Comparison of ENCODE assay signal across 25 cellular contexts in the genomic region with DNA sequence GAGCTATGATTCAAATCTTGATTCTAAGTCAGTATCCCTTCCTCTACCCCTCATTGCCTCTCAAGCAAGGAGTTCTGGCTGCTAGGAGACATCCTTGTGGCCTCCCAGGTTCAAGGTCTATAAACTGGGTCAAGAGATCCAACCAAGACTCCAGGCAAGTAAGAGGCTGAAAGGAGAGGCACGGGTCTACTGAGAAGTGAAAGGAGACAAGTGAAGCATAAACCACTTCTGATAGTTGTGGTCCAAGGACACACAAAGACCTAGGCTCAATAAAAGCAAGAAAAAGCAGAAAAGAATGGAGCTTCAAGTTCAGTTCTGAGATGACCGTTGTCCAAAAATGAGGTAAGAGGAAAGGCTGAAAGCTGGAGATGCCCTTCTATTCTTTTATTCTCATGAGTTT. TPM values are rescaled to one million over a fixed set of nuclear protein-coding genes. Genes with fewer than 3 reads are reported as not detected.
A peak's percentile ranks its signal among the peaks of the same experiment; 100 is the strongest.
DNase-seq lines count a peak whose midpoint lies in the region; ATAC-seq, FAIRE-seq and TF ChIP-seq lines count a peak whose summit lies in the region.
"Had no signal": no experiment of that assay in that cellular context is flagged by ENCODE, and none has a peak within 500 bp of the region (broad histone marks: within the 10 kb centered on the region; RNA-seq: fewer than 3 reads in every experiment).

No MANE protein-coding gene starts in this region.

- TF ChIP-seq POLR2A in GM12892 (IDR thresholded peaks at IDR 0.05; ENCODE audit: low read depth, low read length), result no peak
- TF ChIP-seq POLR2A in transverse colon (IDR thresholded peaks at IDR 0.05), result no peak

- DNase-seq in GM12892 (ENCODE audit: insufficient read length) (no peak), immature natural killer cell (no peak), transverse colon (no peak)
- DNase-seq in stimulated activated naive B cell treated with anti-CD40 and anti-IgM and Interleukin-4, amounts not matched to agents 10 μg/mL and 1 μg/mL and 100 μg/mL, for 72 hours, result no peak
- no peak for DNase-seq in stimulated activated CD4-positive, alpha-beta T cell treated with anti-CD3 and anti-CD28 coated beads, Interleukin-15, amount 100 ng/mL, for 24 hours
- DNase-seq: activated B cell treated with CpG ODN at 0.5 μM for 24 hours; activated T-cell treated with anti-CD3 and anti-CD28 coated beads, Interleukin-2, amount 50 U/mL, for 4 hours; glutamatergic neuron; NCI-H1048; NCI-H1694 treated with DMSO at 0.1 percent for 48 hours; NCI-H446; occipital lobe; OCI-M1; stimulated activated CD4-positive, alpha-beta T cell treated with anti-CD3 and anti-CD28 coated beads, Interleukin-4, amount 100 ng/mL, for 1 hour; trophoblast cell had no signal

- no peak overlapping the region for H3K4me3 Mint-ChIP-seq in stimulated activated naive B cell treated with anti-CD40 and anti-IgM and Interleukin-4, amounts not matched to agents 10 μg/mL and 1 μg/mL and 100 μg/mL, for 72 hours
- no peak overlapping the region for H3K4me3 Mint-ChIP-seq in immature natural killer cell
- H3K4me3 Mint-ChIP-seq: activated B cell treated with CpG ODN at 0.5 μM for 24 hours; activated T-cell treated with anti-CD3 and anti-CD28 coated beads, Interleukin-2, amount 50 U/mL, for 4 hours; central memory CD8-positive, alpha-beta T cell; dendritic cell treated with granulocyte-macrophage colony-stimulating factor and Interleukin-4, amounts not matched to agents 40 ng/mL and 50 ng/mL, for 4 days; natural killer cell treated with Interleukin-12 subunit alpha and Interleukin-12 subunit beta and Interleukin-15 and Interleukin-18, amount 100 ng/mL, for 72 hours had no signal

- intact Hi-C loops in transverse colon (cut with DNase I; ENCODE audit: low total_unique reads), result no loop called here

- H3K9me3 ChIP-seq in transverse colon, result no peaks in the 10 kb centered on the region
- H3K9me3 ChIP-seq: prostate gland had no signal

- peak; percentile 70 for FAIRE-seq in GM12892 (lab: Jason Lieb, UNC)

- no peak for TF ChIP-seq EP300 in transverse colon (IDR thresholded peaks at IDR 0.05; ENCODE audit: low read depth)

- H3K36me3 ChIP-seq in transverse colon, result no peaks in the 10 kb centered on the region
- H3K36me3 ChIP-seq: prostate gland had no signal

- H3K36me3 Mint-ChIP-seq in stimulated activated naive B cell treated with anti-CD40 and anti-IgM and Interleukin-4, amounts not matched to agents 10 μg/mL and 1 μg/mL and 100 μg/mL, for 72 hours, result no peaks in the 10 kb centered on the region
- no peaks in the 10 kb centered on the region for H3K36me3 Mint-ChIP-seq in immature natural killer cell
- H3K36me3 Mint-ChIP-seq: natural killer cell treated with Interleukin-12 subunit alpha and Interleukin-12 subunit beta and Interleukin-15 and Interleukin-18, amount 100 ng/mL, for 72 hours had no signal

- peaks cover 7 to 10% of the 10 kb centered on the region in 2 donors for H3K4me1 Mint-ChIP-seq in stimulated activated naive B cell treated with anti-CD40 and anti-IgM and Interleukin-4, amounts not matched to agents 10 μg/mL and 1 μg/mL and 100 μg/mL, for 72 hours
- H3K4me1 Mint-ChIP-seq in immature natural killer cell, result peaks cover 0 to 5% of the 10 kb centered on the region in 2 donors
- H3K4me1 Mint-ChIP-seq: central memory CD8-positive, alpha-beta T cell had no signal

- no peaks in the 10 kb centered on the region for H3K27me3 ChIP-seq in transverse colon

- no peak for TF ChIP-seq CTCF in transverse colon (IDR thresholded peaks at IDR 0.05)

- no peak overlapping the region for H3K27ac ChIP-seq in transverse colon
- H3K27ac ChIP-seq: C4-2B, prostate gland, SK-N-MC had no signal

- H3K4me3 ChIP-seq in transverse colon, result no peak overlapping the region
- H3K4me3 ChIP-seq: prostate gland, SK-N-MC had no signal

- no peaks in the 10 kb centered on the region for H3K9me3 Mint-ChIP-seq in stimulated activated naive B cell treated with anti-CD40 and anti-IgM and Interleukin-4, amounts not matched to agents 10 μg/mL and 1 μg/mL and 100 μg/mL, for 72 hours
- no peaks in the 10 kb centered on the region for H3K9me3 Mint-ChIP-seq in immature natural killer cell
- H3K9me3 Mint-ChIP-seq: activated B cell treated with CpG ODN at 0.5 μM for 24 hours; activated T-cell treated with anti-CD3 and anti-CD28 coated beads, Interleukin-2, amount 50 U/mL, for 4 hours; central memory CD8-positive, alpha-beta T cell; dendritic cell treated with granulocyte-macrophage colony-stimulating factor and Interleukin-4, amounts not matched to agents 40 ng/mL and 50 ng/mL, for 4 days; natural killer cell treated with Interleukin-12 subunit alpha and Interleukin-12 subunit beta and Interleukin-15 and Interleukin-18, amount 100 ng/mL, for 72 hours had no signal

- H3K27ac Mint-ChIP-seq in stimulated activated naive B cell treated with anti-CD40 and anti-IgM and Interleukin-4, amounts not matched to agents 10 μg/mL and 1 μg/mL and 100 μg/mL, for 72 hours, result peak overlapping the region; percentile 32
- H3K27ac Mint-ChIP-seq in immature natural killer cell, result peak overlapping the region in 1 of 6 donors; percentile 18
- H3K27ac Mint-ChIP-seq: activated B cell treated with CpG ODN at 0.5 μM for 24 hours; dendritic cell treated with granulocyte-macrophage colony-stimulating factor and Interleukin-4, amounts not matched to agents 40 ng/mL and 50 ng/mL, for 4 days; natural killer cell treated with Interleukin-12 subunit alpha and Interleukin-12 subunit beta and Interleukin-15 and Interleukin-18, amount 100 ng/mL, for 72 hours had no signal

- WGBS in transverse colon (ENCODE audit: low coverage in 1 of 2), 2 donors, result 75 to 100% methylated on average over 1 to 2 of the region's 2 CpGs

- in situ Hi-C loops in transverse colon (cut with MboI; ENCODE audit: low pct_ligation_motif_present in 1 of 4, low pct_unique_long_range_greater_than_20kb in 1 of 4, low sequenced_read_pairs in 3 of 4), result no loop called here

- peaks cover 0 to 4% (median 0%) of the 10 kb centered on the region in 4 donors for H3K4me1 ChIP-seq in transverse colon
- H3K4me1 ChIP-seq: prostate gland had no signal

- ATAC-seq in GM21423 (IDR thresholded peaks at IDR 0.05; ENCODE audit: unreplicated experiment), result peak; percentile 63
- peak; percentile 69 for ATAC-seq in HG03565 (IDR thresholded peaks at IDR 0.05; ENCODE audit: unreplicated experiment)
- ATAC-seq in stimulated activated naive B cell treated with anti-CD40 and anti-IgM and Interleukin-4, amounts not matched to agents 10 μg/mL and 1 μg/mL and 100 μg/mL, for 72 hours (replicated peaks), result peak; percentile 78 to 81
- ATAC-seq: activated T-cell treated with anti-CD3 and anti-CD28 coated beads, Interleukin-2, amount 50 U/mL, for 4 hours; left lobe of liver; natural killer cell treated with Interleukin-12 subunit alpha and Interleukin-12 subunit beta and Interleukin-15 and Interleukin-18, amount 100 ng/mL, for 72 hours; sciatic nerve had no signal

- no peaks in the 10 kb centered on the region for H3K27me3 Mint-ChIP-seq in stimulated activated naive B cell treated with anti-CD40 and anti-IgM and Interleukin-4, amounts not matched to agents 10 μg/mL and 1 μg/mL and 100 μg/mL, for 72 hours
- peaks cover 0 to 3% (median 0%) of the 10 kb centered on the region in 3 donors for H3K27me3 Mint-ChIP-seq in immature natural killer cell (ENCODE audit: low read depth in 3 of 3)
- H3K27me3 Mint-ChIP-seq: central memory CD8-positive, alpha-beta T cell; dendritic cell treated with granulocyte-macrophage colony-stimulating factor and Interleukin-4, amounts not matched to agents 40 ng/mL and 50 ng/mL, for 4 days; natural killer cell treated with Interleukin-12 subunit alpha and Interleukin-12 subunit beta and Interleukin-15 and Interleukin-18, amount 100 ng/mL, for 72 hours had no signal

RNA-seq across cellular contexts. Expression of a gene that starts 17.8 kb away (rescaled TPM):
- polyA plus RNA-seq in GM12892 (2012; ENCODE audit: missing spikeins), result 26.3 TPM
- 10 to 100 TPM; 57.0 to 87.2 (median 64.6) TPM for polyA plus RNA-seq in immature natural killer cell
- 10 to 100 TPM; 32.2 to 68.3 (median 51.8) TPM for total RNA-seq in transverse colon
